In the genomic region with DNA sequence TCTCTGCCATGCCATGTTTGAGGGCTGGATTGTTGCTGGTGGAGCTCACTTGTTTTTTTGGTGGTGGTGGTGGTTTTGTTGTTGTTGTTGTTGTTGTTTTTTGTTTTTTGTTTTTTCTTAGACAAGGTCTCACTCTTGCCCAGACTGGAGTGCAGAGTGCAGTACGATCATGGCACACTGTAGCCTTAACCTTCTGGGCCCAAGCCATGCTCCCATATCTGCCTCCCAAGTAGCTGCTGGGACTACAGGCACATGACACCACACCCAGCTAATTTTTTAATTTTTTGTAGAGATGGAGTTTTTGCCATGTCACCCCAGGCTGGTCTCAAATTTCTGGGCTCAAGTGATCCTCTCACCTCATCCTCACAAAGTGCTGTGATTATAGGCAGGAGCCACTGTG, we compare ENCODE assay signal across 11 cellular contexts. TPM values are rescaled to one million over a fixed set of nuclear protein-coding genes. Genes with fewer than 3 reads are reported as not detected.
DNase-seq lines count a peak whose midpoint lies in the region; ATAC-seq lines count a peak whose summit lies in the region.
"Had no signal": no experiment of that assay in that cellular context is flagged by ENCODE, and none has a peak within 500 bp of the region (broad histone marks: within the 10 kb centered on the region; RNA-seq: fewer than 3 reads in every experiment).

No MANE protein-coding gene starts in this region.

- no peak for DNase-seq in activated naive CD8-positive, alpha-beta T cell treated with anti-CD3 and anti-CD28 coated beads, Interleukin-2, amount 10 ng/mL, durations not matched to agents 7 days and 5 days
- DNase-seq in activated naive CD8-positive, alpha-beta T cell treated with anti-CD3 and anti-CD28 coated beads, Interleukin-2, amount 50 U/mL, for 24 hours = no peak
- no peak for DNase-seq in central memory CD8-positive, alpha-beta T cell (ENCODE audit: low spot score in 2 of 2)
- DNase-seq in mesenchymal stem cell (peak; percentile 9), NCI-H2196 treated with DMSO at 0.1 percent for 48 hours (lab: John Stamatoyannopoulos, UW; ENCODE audit: unreplicated experiment) (no peak), hepatic stellate cell (ENCODE audit: low spot score) (no peak)
- no peak for DNase-seq in natural killer cell treated with Interleukin-12 subunit alpha and Interleukin-12 subunit beta and Interleukin-15 and Interleukin-18, amount 100 ng/mL, for 72 hours (ENCODE audit: low spot score)

- peaks cover 9% of the 10 kb centered on the region for H3K4me1 Mint-ChIP-seq in activated naive CD8-positive, alpha-beta T cell treated with anti-CD3 and anti-CD28 coated beads, Interleukin-2, amount 10 ng/mL, durations not matched to agents 7 days and 5 days
- H3K4me1 Mint-ChIP-seq in activated naive CD8-positive, alpha-beta T cell treated with anti-CD3 and anti-CD28 coated beads, Interleukin-2, amount 50 U/mL, for 24 hours = peaks cover 16% of the 10 kb centered on the region
- H3K4me1 Mint-ChIP-seq in central memory CD8-positive, alpha-beta T cell = peaks cover 22% of the 10 kb centered on the region
- peaks cover 0 to 4% of the 10 kb centered on the region in 2 donors for H3K4me1 Mint-ChIP-seq in natural killer cell treated with Interleukin-12 subunit alpha and Interleukin-12 subunit beta and Interleukin-15 and Interleukin-18, amount 100 ng/mL, for 72 hours (ENCODE audit: low read depth in 2 of 2)

- peaks cover 29 to 74% of the 10 kb centered on the region in 2 experiments for H3K36me3 ChIP-seq in mesenchymal stem cell (ENCODE audit: control insufficient read depth in 1 of 2, insufficient read depth in 2 of 2, low read depth in 1 of 2, low read length in 2 of 2)

- 100% methylated on average over 1 of the region's 1 CpG for WGBS in mesenchymal stem cell

- peak overlapping the region; percentile 17 to 98 for H2BK12ac ChIP-seq in mesenchymal stem cell (ENCODE audit: low read length in 2 of 2)

- no peak for ATAC-seq in activated naive CD8-positive, alpha-beta T cell treated with anti-CD3 and anti-CD28 coated beads, Interleukin-2, amount 10 ng/mL, durations not matched to agents 7 days and 5 days (ENCODE audit: low read depth)
- no peak for ATAC-seq in activated naive CD8-positive, alpha-beta T cell treated with anti-CD3 and anti-CD28 coated beads, Interleukin-2, amount 50 U/mL, for 24 hours
- no peak for ATAC-seq in central memory CD8-positive, alpha-beta T cell (replicated peaks; ENCODE audit: extremely low read depth, poor library complexity, severe bottlenecking)
- ATAC-seq in natural killer cell treated with Interleukin-12 subunit alpha and Interleukin-12 subunit beta and Interleukin-15 and Interleukin-18, amount 100 ng/mL, for 72 hours = no peak
- no peak for ATAC-seq in GM18502 (IDR thresholded peaks at IDR 0.05; ENCODE audit: poor library complexity, unreplicated experiment)

- H2AFZ ChIP-seq in mesenchymal stem cell (ENCODE audit: low read depth, low read length) = no peak overlapping the region

- no peak overlapping the region for H3K4me3 Mint-ChIP-seq in activated naive CD8-positive, alpha-beta T cell treated with anti-CD3 and anti-CD28 coated beads, Interleukin-2, amount 10 ng/mL, durations not matched to agents 7 days and 5 days
- H3K4me3 Mint-ChIP-seq in activated naive CD8-positive, alpha-beta T cell treated with anti-CD3 and anti-CD28 coated beads, Interleukin-2, amount 50 U/mL, for 24 hours = no peak overlapping the region
- no peak overlapping the region for H3K4me3 Mint-ChIP-seq in central memory CD8-positive, alpha-beta T cell
- H3K4me3 Mint-ChIP-seq in natural killer cell treated with Interleukin-12 subunit alpha and Interleukin-12 subunit beta and Interleukin-15 and Interleukin-18, amount 100 ng/mL, for 72 hours = no peak overlapping the region

- no peak overlapping the region for H3K14ac ChIP-seq in mesenchymal stem cell (ENCODE audit: low read length in 2 of 2)

- H3K9me3 ChIP-seq in mesenchymal stem cell (ENCODE audit: control insufficient read depth, low read length) = no peaks in the 10 kb centered on the region
- H3K9me3 ChIP-seq: HAP-1, neutrophil had no signal

- H3K4me2 ChIP-seq in mesenchymal stem cell (ENCODE audit: low read length, poor library complexity, severe bottlenecking) = no peak overlapping the region

- H3K27ac ChIP-seq in mesenchymal stem cell (ENCODE audit: low read length, poor library complexity, severe bottlenecking) = peak overlapping the region; percentile 65
- H3K27ac ChIP-seq: neutrophil had no signal

- H3K27ac Mint-ChIP-seq in activated naive CD8-positive, alpha-beta T cell treated with anti-CD3 and anti-CD28 coated beads, Interleukin-2, amount 10 ng/mL, durations not matched to agents 7 days and 5 days = peak overlapping the region; percentile 6
- H3K27ac Mint-ChIP-seq in activated naive CD8-positive, alpha-beta T cell treated with anti-CD3 and anti-CD28 coated beads, Interleukin-2, amount 50 U/mL, for 24 hours = no peak overlapping the region
- peak overlapping the region; percentile 82 for H3K27ac Mint-ChIP-seq in central memory CD8-positive, alpha-beta T cell (ENCODE audit: low read depth)
- no peak overlapping the region for H3K27ac Mint-ChIP-seq in natural killer cell treated with Interleukin-12 subunit alpha and Interleukin-12 subunit beta and Interleukin-15 and Interleukin-18, amount 100 ng/mL, for 72 hours

- H3K4me3 ChIP-seq in mesenchymal stem cell (ENCODE audit: insufficient read depth in 1 of 2, low read depth in 1 of 2, low read length in 2 of 2) = no peak overlapping the region
- H3K4me3 ChIP-seq: HAP-1 had no signal

- H3K27me3 Mint-ChIP-seq in activated naive CD8-positive, alpha-beta T cell treated with anti-CD3 and anti-CD28 coated beads, Interleukin-2, amount 10 ng/mL, durations not matched to agents 7 days and 5 days = no peaks in the 10 kb centered on the region
- no peaks in the 10 kb centered on the region for H3K27me3 Mint-ChIP-seq in activated naive CD8-positive, alpha-beta T cell treated with anti-CD3 and anti-CD28 coated beads, Interleukin-2, amount 50 U/mL, for 24 hours
- H3K27me3 Mint-ChIP-seq in central memory CD8-positive, alpha-beta T cell = no peaks in the 10 kb centered on the region
- H3K27me3 Mint-ChIP-seq in natural killer cell treated with Interleukin-12 subunit alpha and Interleukin-12 subunit beta and Interleukin-15 and Interleukin-18, amount 100 ng/mL, for 72 hours = no peaks in the 10 kb centered on the region
- H3K27me3 Mint-ChIP-seq: IgD-negative memory B cell had no signal

- peaks cover 9% of the 10 kb centered on the region for H3K4me1 ChIP-seq in mesenchymal stem cell (ENCODE audit: control insufficient read depth, insufficient read depth, low read depth, low read length)
- H3K4me1 ChIP-seq: HAP-1 had no signal

- no peak overlapping the region for H2BK15ac ChIP-seq in mesenchymal stem cell (ENCODE audit: low read depth, poor library complexity, severe bottlenecking)

- peaks cover 23% of the 10 kb centered on the region for H3K36me3 Mint-ChIP-seq in activated naive CD8-positive, alpha-beta T cell treated with anti-CD3 and anti-CD28 coated beads, Interleukin-2, amount 10 ng/mL, durations not matched to agents 7 days and 5 days
- H3K36me3 Mint-ChIP-seq in activated naive CD8-positive, alpha-beta T cell treated with anti-CD3 and anti-CD28 coated beads, Interleukin-2, amount 50 U/mL, for 24 hours (ENCODE audit: low read depth) = peaks cover 46% of the 10 kb centered on the region
- H3K36me3 Mint-ChIP-seq in central memory CD8-positive, alpha-beta T cell (ENCODE audit: insufficient read depth) = peaks cover 54% of the 10 kb centered on the region
- peaks cover 32% of the 10 kb centered on the region for H3K36me3 Mint-ChIP-seq in natural killer cell treated with Interleukin-12 subunit alpha and Interleukin-12 subunit beta and Interleukin-15 and Interleukin-18, amount 100 ng/mL, for 72 hours

- POLR2A ChIA-PET in activated naive CD8-positive, alpha-beta T cell treated with anti-CD3 and anti-CD28 coated beads, Interleukin-2, amount 10 ng/mL, durations not matched to agents 7 days and 5 days (lab: Charles Lee) = no interaction called here

- H3K23ac ChIP-seq in mesenchymal stem cell (ENCODE audit: low read length in 2 of 2) = no peak overlapping the region

- peak overlapping the region; percentile 78 for H4K91ac ChIP-seq in mesenchymal stem cell (ENCODE audit: low read length)

- peak overlapping the region; percentile 27 for H2AK5ac ChIP-seq in mesenchymal stem cell (ENCODE audit: low read length, severe bottlenecking)

- H3K27me3 ChIP-seq in mesenchymal stem cell (ENCODE audit: control insufficient read depth in 1 of 2, insufficient read depth in 1 of 2, low read length in 2 of 2) = no peaks in the 10 kb centered on the region
- H3K27me3 ChIP-seq: neutrophil had no signal

- no peaks in the 10 kb centered on the region for H3K9me3 Mint-ChIP-seq in activated naive CD8-positive, alpha-beta T cell treated with anti-CD3 and anti-CD28 coated beads, Interleukin-2, amount 10 ng/mL, durations not matched to agents 7 days and 5 days
- H3K9me3 Mint-ChIP-seq in activated naive CD8-positive, alpha-beta T cell treated with anti-CD3 and anti-CD28 coated beads, Interleukin-2, amount 50 U/mL, for 24 hours = no peaks in the 10 kb centered on the region
- no peaks in the 10 kb centered on the region for H3K9me3 Mint-ChIP-seq in central memory CD8-positive, alpha-beta T cell
- no peaks in the 10 kb centered on the region for H3K9me3 Mint-ChIP-seq in natural killer cell treated with Interleukin-12 subunit alpha and Interleukin-12 subunit beta and Interleukin-15 and Interleukin-18, amount 100 ng/mL, for 72 hours
- H3K9me3 Mint-ChIP-seq: IgD-negative memory B cell had no signal

- H3K9ac ChIP-seq in mesenchymal stem cell (ENCODE audit: low read length) = peak overlapping the region; percentile 51

- peak overlapping the region; percentile 73 for H4K8ac ChIP-seq in mesenchymal stem cell (ENCODE audit: low read length)

- H2BK5ac ChIP-seq in mesenchymal stem cell (ENCODE audit: low read depth, low read length, poor library complexity, severe bottlenecking) = no peak overlapping the region

- peaks cover 19% of the 10 kb centered on the region for H3K79me1 ChIP-seq in mesenchymal stem cell (replicated peaks; ENCODE audit: low read length, poor library complexity, severe bottlenecking)

- H3K18ac ChIP-seq in mesenchymal stem cell (ENCODE audit: low read depth in 1 of 2, low read length in 2 of 2) = peak overlapping the region; percentile 44 to 83

- peak overlapping the region; percentile 26 to 60 for H3K4ac ChIP-seq in mesenchymal stem cell (ENCODE audit: low read depth in 1 of 2, low read length in 2 of 2)

- no peak overlapping the region for H2BK120ac ChIP-seq in mesenchymal stem cell (ENCODE audit: low read depth, low read length)

RNA-seq across cellular contexts. Expression of gene NUP214, which starts 53.5 kb away (rescaled TPM):
- total RNA-seq in activated naive CD8-positive, alpha-beta T cell treated with anti-CD3 and anti-CD28 coated beads, Interleukin-2, amount 10 ng/mL, durations not matched to agents 7 days and 5 days = 10 to 100 TPM; 69.4 to 73.9 TPM
- polyA plus RNA-seq in mesenchymal stem cell (2013, experiment 1 of 2) = 18.3 TPM
- polyA plus RNA-seq in mesenchymal stem cell (2013, experiment 2 of 2) = 12.3 TPM
- total RNA-seq in natural killer cell treated with Interleukin-12 subunit alpha and Interleukin-12 subunit beta and Interleukin-15 and Interleukin-18, amount 100 ng/mL, for 72 hours = 100 to 1,000 TPM in 1 of 2 donors, 10 to 100 TPM in 1; 66.2 to 121 TPM

Comparison
In these comparisons a context has a peak if more than half of its experiments do, and no peak if none do; other contexts are left out.
1. H3K27ac Mint-ChIP-seq: peak in activated naive CD8-positive, alpha-beta T cell treated with anti-CD3 and anti-CD28 coated beads, Interleukin-2, amount 10 ng/mL, durations not matched to agents 7 days and 5 days (single experiment) and central memory CD8-positive, alpha-beta T cell (single experiment); none in activated naive CD8-positive, alpha-beta T cell treated with anti-CD3 and anti-CD28 coated beads, Interleukin-2, amount 50 U/mL, for 24 hours (single experiment) and natural killer cell treated with Interleukin-12 subunit alpha and Interleukin-12 subunit beta and Interleukin-15 and Interleukin-18, amount 100 ng/mL, for 72 hours (0 of 2).